In genomic region chr3:172067837-172068440, GRCh38 we compare ENCODE assay signal across 24 cellular contexts. TPM values are rescaled to one million over a fixed set of nuclear protein-coding genes. Genes with fewer than 3 reads are reported as not detected.
A peak's percentile ranks its signal among the peaks of the same experiment; 100 is the strongest.
DNase-seq lines count a peak whose midpoint lies in the region; ATAC-seq, FAIRE-seq and TF ChIP-seq lines count a peak whose summit lies in the region.
"Had no signal": no experiment of that assay in that cellular context is flagged by ENCODE, and none has a peak within 500 bp of the region (broad histone marks: within the 10 kb centered on the region; RNA-seq: fewer than 3 reads in every experiment).

No MANE protein-coding gene starts in this region.

- FAIRE-seq in H1 (lab: Jason Lieb, UNC) (no peak), small intestine (lab: Jason Lieb, UNC) (no peak)
- FAIRE-seq: GM12878 had no signal

- H3K27me3 Mint-ChIP-seq in stimulated activated naive CD8-positive, alpha-beta T cell treated with anti-CD3 and anti-CD28 coated beads, Interleukin-15, Interleukin-2, amounts not matched to agents 100 ng/mL and 50 ng/mL, for 24 hours = no peaks in the 10 kb centered on the region
- H3K27me3 Mint-ChIP-seq in nephron (ENCODE audit: low read depth) = no peaks in the 10 kb centered on the region
- H3K27me3 Mint-ChIP-seq: activated CD4-positive, alpha-beta T cell treated with anti-CD3 and anti-CD28 coated beads, Interleukin-2, amount 10 ng/mL, durations not matched to agents 7 days and 5 days; CD4-positive, alpha-beta T cell; central memory CD8-positive, alpha-beta T cell; progenitor cell of endocrine pancreas; stimulated activated naive CD8-positive, alpha-beta T cell treated with anti-CD3 and anti-CD28 coated beads, Interleukin-15, amount 100 ng/mL, for 72 hours had no signal

- H3K4ac ChIP-seq in H1 (replicated peaks; ENCODE audit: insufficient read length, low read depth, low read length) = no peak overlapping the region

- no peak for TF ChIP-seq POLR2A in H1 (IDR thresholded peaks at IDR 0.05; ENCODE audit: control extremely low read depth in 1 of 2, low read depth in 2 of 2, low read length in 2 of 2)

- no peak overlapping the region for H4K8ac ChIP-seq in H1 (ENCODE audit: extremely low read depth, insufficient read depth, low read length)

- H2BK5ac ChIP-seq in H1 (ENCODE audit: low read depth, low read length) = no peak overlapping the region

- H4K5ac ChIP-seq in H1 (ENCODE audit: insufficient read length, low read depth, low read length) = no peak overlapping the region

- H3K9me3 ChIP-seq in H1 (ENCODE audit: insufficient read depth in 2 of 2, low read depth in 1 of 2, low read length in 1 of 2) (no peaks in the 10 kb centered on the region), small intestine (ENCODE audit: control insufficient read depth, low read depth) (no peaks in the 10 kb centered on the region)
- H3K9me3 ChIP-seq: sigmoid colon, thyroid gland had no signal

- no peak overlapping the region for H4K91ac ChIP-seq in H1 (replicated peaks; ENCODE audit: insufficient read length, low read length)

- no peak overlapping the region for H3K23ac ChIP-seq in H1 (ENCODE audit: insufficient read length)

- H3K79me2 ChIP-seq in H1 (ENCODE audit: control insufficient read depth in 1 of 2, insufficient read depth in 2 of 2, low read length in 2 of 2) = peaks cover 6 to 95% of the 10 kb centered on the region in 2 experiments; a peak in 3 of 4 replicates

- no peak overlapping the region for H3K4me2 ChIP-seq in H1 (ENCODE audit: insufficient read depth in 1 of 2, low read depth in 2 of 2, low read length in 2 of 2)
- H3K4me2 ChIP-seq: neural progenitor cell had no signal

- H2AFZ ChIP-seq in H1 (ENCODE audit: low read length) = no peak overlapping the region
- H2AFZ ChIP-seq: neural progenitor cell had no signal

- DNase-seq in stimulated activated naive CD8-positive, alpha-beta T cell treated with anti-CD3 and anti-CD28 coated beads, Interleukin-15, Interleukin-2, amounts not matched to agents 100 U/mL and 50 U/mL, for 24 hours = no peak
- no peak for DNase-seq in H1 (ENCODE audit: low read depth in 1 of 2, low spot score in 2 of 2)
- no peak for DNase-seq in NK-92 (lab: John Stamatoyannopoulos, UW; ENCODE audit: unreplicated experiment)
- no peak for DNase-seq in GM13976 (ENCODE audit: low spot score)
- no peak for DNase-seq in RPMI8226
- no peak for DNase-seq in small intestine
- DNase-seq: activated CD4-positive, alpha-beta T cell treated with anti-CD3 and anti-CD28 coated beads, Interleukin-2, amount 10 ng/mL, durations not matched to agents 7 days and 5 days; activated T-cell treated with anti-CD3 and anti-CD28 coated beads, Interleukin-2, amount 50 U/mL, for 4 hours; CD4-positive, alpha-beta T cell; dorsolateral prefrontal cortex; islet precursor cell; NCI-H1694; sigmoid colon; stimulated activated naive CD8-positive, alpha-beta T cell treated with anti-CD3 and anti-CD28 coated beads, Interleukin-15, amount 100 ng/mL, for 72 hours; SW 1271; T1000; thyroid gland; WERI-Rb-1 had no signal

- TF ChIP-seq EP300 in H1 (IDR thresholded peaks at IDR 0.05; ENCODE audit: borderline replicate concordance in 1 of 2, low read depth in 2 of 2, low read length in 2 of 2) = no peak

- CTCF ChIA-PET in H1 (lab: Charles Lee; ENCODE audit: partially characterized antibody) = interaction anchor here (1.6 kb wide), 1 partner anchor 265 kb away, joined by 5 read pairs; no protein-coding TSS in a partner anchor

- TF ChIP-seq RAD21 in H1 (IDR thresholded peaks at IDR 0.05 in 1 of 2, conservative IDR thresholded peaks at IDR 0.05 in 1 of 2; ENCODE audit: low read depth in 2 of 2, low read length in 2 of 2) = no peak

- no peaks in the 10 kb centered on the region for H3K36me3 ChIP-seq in H1 (ENCODE audit: control insufficient read depth in 2 of 4, insufficient read depth in 4 of 4, low read length in 3 of 4)
- no peaks in the 10 kb centered on the region for H3K36me3 ChIP-seq in small intestine (ENCODE audit: control insufficient read depth in 2 of 2, insufficient read depth in 2 of 2, low read length in 2 of 2)
- H3K36me3 ChIP-seq: neural progenitor cell, sigmoid colon, thyroid gland, WERI-Rb-1 had no signal

- peaks cover 6 to 16% of the 10 kb centered on the region in 2 experiments for H4K20me1 ChIP-seq in H1 (replicated peaks in 1 of 2; ENCODE audit: control insufficient read depth in 1 of 2, insufficient read depth in 2 of 2, low read length in 2 of 2)

- POLR2A ChIA-PET in H1 (lab: Charles Lee; ENCODE audit: partially characterized antibody) = interaction anchor here (1.6 kb wide), 1 partner anchor 26 kb away, joined by 5 read pairs; no protein-coding TSS in a partner anchor

- 0 out of 2 replicates have a peak overlapping the region, but pooled peaks have one; percentile 44 for H2AK5ac ChIP-seq in H1 (ENCODE audit: low read depth, low read length)

- H3K4me3 ChIP-seq in H1 (ENCODE audit: extremely low read depth in 1 of 4, insufficient read depth in 2 of 4, low read depth in 3 of 4, low read length in 4 of 4) (no peak overlapping the region), small intestine (ENCODE audit: low read depth in 1 of 2, low read length in 2 of 2) (no peak overlapping the region)
- H3K4me3 ChIP-seq: dorsolateral prefrontal cortex, GM12878, neural progenitor cell, sigmoid colon, thyroid gland had no signal

- H3K4me3 Mint-ChIP-seq in stimulated activated naive CD8-positive, alpha-beta T cell treated with anti-CD3 and anti-CD28 coated beads, Interleukin-15, Interleukin-2, amounts not matched to agents 100 ng/mL and 50 ng/mL, for 24 hours = peak overlapping the region; percentile 13
- no peak overlapping the region for H3K4me3 Mint-ChIP-seq in nephron
- H3K4me3 Mint-ChIP-seq: activated CD4-positive, alpha-beta T cell treated with anti-CD3 and anti-CD28 coated beads, Interleukin-2, amount 10 ng/mL, durations not matched to agents 7 days and 5 days; activated T-cell treated with anti-CD3 and anti-CD28 coated beads, Interleukin-2, amount 50 U/mL, for 4 hours; CD4-positive, alpha-beta T cell; neural progenitor cell had no signal

- no peaks in the 10 kb centered on the region for H3K23me2 ChIP-seq in H1 (ENCODE audit: low read depth, low read length)

- H3K14ac ChIP-seq in H1 (ENCODE audit: insufficient read length) = no peak overlapping the region

- ATAC-seq in stimulated activated naive CD8-positive, alpha-beta T cell treated with anti-CD3 and anti-CD28 coated beads, Interleukin-15, Interleukin-2, amounts not matched to agents 100 U/mL and 50 U/mL, for 24 hours = no peak
- ATAC-seq: GM12878; stimulated activated naive CD8-positive, alpha-beta T cell treated with anti-CD3 and anti-CD28 coated beads, Interleukin-15, amount 100 ng/mL, for 72 hours had no signal

- no peak overlapping the region for H2BK20ac ChIP-seq in H1 (ENCODE audit: low read length)

- H3K56ac ChIP-seq in H1 (replicated peaks; ENCODE audit: insufficient read length, low read depth, low read length) = no peak overlapping the region

- H2BK15ac ChIP-seq in H1 (ENCODE audit: low read length) = no peak overlapping the region

- H3K4me1 Mint-ChIP-seq in stimulated activated naive CD8-positive, alpha-beta T cell treated with anti-CD3 and anti-CD28 coated beads, Interleukin-15, Interleukin-2, amounts not matched to agents 100 ng/mL and 50 ng/mL, for 24 hours (ENCODE audit: low read depth) = peaks cover 40% of the 10 kb centered on the region
- peaks cover 75% of the 10 kb centered on the region for H3K4me1 Mint-ChIP-seq in nephron

- H3K27ac Mint-ChIP-seq in stimulated activated naive CD8-positive, alpha-beta T cell treated with anti-CD3 and anti-CD28 coated beads, Interleukin-15, Interleukin-2, amounts not matched to agents 100 ng/mL and 50 ng/mL, for 24 hours = peak overlapping the region; percentile 36
- peak overlapping the region; percentile 89 to 97 (median 92) for H3K27ac Mint-ChIP-seq in nephron
- H3K27ac Mint-ChIP-seq: activated CD4-positive, alpha-beta T cell treated with anti-CD3 and anti-CD28 coated beads, Interleukin-2, amount 10 ng/mL, durations not matched to agents 7 days and 5 days; CD4-positive, alpha-beta T cell; neural progenitor cell had no signal

- peaks cover 0 to 13% (median 5%) of the 10 kb centered on the region in 4 experiments; a peak in 2 of 7 replicates for H3K4me1 ChIP-seq in H1 (replicated peaks in 1 of 4; ENCODE audit: control insufficient read depth in 3 of 4, insufficient read depth in 4 of 4, low read length in 3 of 4)
- H3K4me1 ChIP-seq in small intestine (ENCODE audit: control insufficient read depth in 2 of 2, insufficient read depth in 1 of 2, low read depth in 1 of 2, low read length in 1 of 2) = peaks cover 9 to 31% of the 10 kb centered on the region in 2 donors

- H3K9ac ChIP-seq in H1 (replicated peaks in 1 of 4; ENCODE audit: extremely low read depth in 1 of 4, low read depth in 3 of 4, low read length in 3 of 4) = no peak overlapping the region
- H3K9ac ChIP-seq: neural progenitor cell had no signal

- WGBS in H1 (ENCODE audit: extremely low coverage in 1 of 2, insufficient coverage in 1 of 2, insufficient read length in 1 of 2, insufficient replicate concordance in 2 of 2, low coverage in 1 of 2, low lambda C conversion rate in 2 of 2, missing lambda C conversion rate in 1 of 2), 2 experiments = 81% methylated on average over 6 of the region's 6 CpGs; no CpG with 5 or more reads in 1 of the 2 experiments
- 66 to 82% (median 73%) methylated on average over 6 of the region's 6 CpGs for WGBS in small intestine, 3 donors

- no peak overlapping the region for H2BK120ac ChIP-seq in H1 (replicated peaks; ENCODE audit: low read depth, low read length)

- TF ChIP-seq CTCF in H1 (IDR thresholded peaks at IDR 0.05; ENCODE audit: control extremely low read depth in 1 of 3, insufficient read depth in 1 of 3, low read depth in 1 of 3, low read length in 3 of 3) = no peak
- no peak for TF ChIP-seq CTCF in nephron (IDR thresholded peaks at IDR 0.05; ENCODE audit: unreplicated experiment in 3 of 3)
- TF ChIP-seq CTCF in GM13976 (IDR thresholded peaks at IDR 0.05; ENCODE audit: borderline replicate concordance, control extremely low read depth, extremely low read depth, insufficient read depth, missing control alignments) = no peak

- no peaks in the 10 kb centered on the region for H3K9me3 Mint-ChIP-seq in stimulated activated naive CD8-positive, alpha-beta T cell treated with anti-CD3 and anti-CD28 coated beads, Interleukin-15, Interleukin-2, amounts not matched to agents 100 ng/mL and 50 ng/mL, for 24 hours
- H3K9me3 Mint-ChIP-seq in nephron = no peaks in the 10 kb centered on the region
- H3K9me3 Mint-ChIP-seq: activated CD4-positive, alpha-beta T cell treated with anti-CD3 and anti-CD28 coated beads, Interleukin-2, amount 10 ng/mL, durations not matched to agents 7 days and 5 days; activated T-cell treated with anti-CD3 and anti-CD28 coated beads, Interleukin-2, amount 50 U/mL, for 4 hours; CD4-positive, alpha-beta T cell; central memory CD8-positive, alpha-beta T cell; stimulated activated naive CD8-positive, alpha-beta T cell treated with anti-CD3 and anti-CD28 coated beads, Interleukin-15, amount 100 ng/mL, for 72 hours had no signal

- no peak overlapping the region for H3K18ac ChIP-seq in H1 (ENCODE audit: extremely low read depth, low read length)

- peaks cover 24% of the 10 kb centered on the region for H3K36me3 Mint-ChIP-seq in stimulated activated naive CD8-positive, alpha-beta T cell treated with anti-CD3 and anti-CD28 coated beads, Interleukin-15, Interleukin-2, amounts not matched to agents 100 ng/mL and 50 ng/mL, for 24 hours (ENCODE audit: low read depth)
- H3K36me3 Mint-ChIP-seq in nephron (ENCODE audit: low read depth) = peaks cover 19% of the 10 kb centered on the region

- no peaks in the 10 kb centered on the region; the same call in 1 of the 2 replicates for H3K79me1 ChIP-seq in H1 (ENCODE audit: low read depth, low read length)

- H3K27ac ChIP-seq in H1 (ENCODE audit: low read depth, low read length) (no peak overlapping the region), small intestine (ENCODE audit: low read depth in 1 of 2, low read length in 1 of 2) (peak overlapping the region in 1 of 2 donors; percentile 42)
- H3K27ac ChIP-seq: dorsolateral prefrontal cortex, WERI-Rb-1 had no signal

- no peaks in the 10 kb centered on the region for H3K27me3 ChIP-seq in H1 (replicated peaks in 1 of 4; ENCODE audit: control insufficient read depth in 3 of 4, extremely low read depth in 1 of 4, insufficient read depth in 3 of 4, low read length in 3 of 4)
- H3K27me3 ChIP-seq in small intestine (ENCODE audit: control insufficient read depth in 2 of 2, insufficient read depth in 2 of 2, low read length in 2 of 2) = no peaks in the 10 kb centered on the region
- H3K27me3 ChIP-seq: dorsolateral prefrontal cortex, neural progenitor cell, sigmoid colon, thyroid gland had no signal

- no peak overlapping the region for H2BK12ac ChIP-seq in H1 (ENCODE audit: low read depth, low read length)

- in situ Hi-C loops in GM13976 (cut with MboI; ENCODE audit: low sequenced_read_pairs, unreplicated experiment) = no loop called here

RNA-seq across cellular contexts. Expression of gene FNDC3B, which starts 28.6 kb away (rescaled TPM):
- total RNA-seq in H1 (2021; fragmentation: NEBNext Ultra II Directional; extraction: Animal tissue kit (Norgen Biotek cat#: 25700)) = 44.4 TPM in 2 replicates
- polyA plus RNA-seq in H1 (2011; rRNA removed) (14.1 and 15.7 TPM in 2 replicates), small intestine (10 to 100 TPM in 1 of 3 donors, 1 to 10 TPM in 2; 6.0 to 10.7 (median 9.5) TPM)
- 6.1 TPM for polyA plus RNA-seq in H1 (2011; cell fraction: cytosol; rRNA removed)
- polyA plus RNA-seq in H1 (2011; cell fraction: nucleus; rRNA removed) = 29.6 TPM
- polyA plus RNA-seq in H1 (2012, experiment 1 of 2) = 11.8 to 18.4 TPM (median 15.7 TPM) in 4 replicates
- 1.2 TPM for polyA plus RNA-seq in H1 (2012, experiment 2 of 2)
- polyA plus RNA-seq in H1 (2013, experiment 1 of 2) = 21.2 TPM
- polyA plus RNA-seq in H1 (2013, experiment 2 of 2) = 21.1 TPM
- polyA minus RNA-seq in H1 (2011; rRNA and poly(A)+ RNA removed) = 74.8 and 76.1 TPM in 2 replicates
- 18.6 TPM for polyA minus RNA-seq in H1 (2011; cell fraction: cytosol; rRNA and poly(A)+ RNA removed)
- 183 TPM for polyA minus RNA-seq in H1 (2011; cell fraction: nucleus; rRNA and poly(A)+ RNA removed)
